10 cellular contexts compared by ENCODE assay signal in genomic region chr2:1675633-1676032, GRCh38.
DNase-seq lines count a peak whose midpoint lies in the region; ATAC-seq and TF ChIP-seq lines count a peak whose summit lies in the region.
"Had no signal": no experiment of that assay in that cellular context is flagged by ENCODE, and none has a peak within 500 bp of the region (broad histone marks: within the 10 kb centered on the region; RNA-seq: fewer than 3 reads in every experiment).

No MANE protein-coding gene starts in this region.

- ATAC-seq in natural killer cell treated with Interleukin-12 subunit alpha and Interleukin-12 subunit beta and Interleukin-15 and Interleukin-18, amount 100 ng/mL, for 72 hours = no peak
- ATAC-seq: activated CD4-positive, alpha-beta T cell treated with anti-CD3 and anti-CD28 coated beads for 36 hours had no signal

- H3K4me1 Mint-ChIP-seq in natural killer cell treated with Interleukin-12 subunit alpha and Interleukin-12 subunit beta and Interleukin-15 and Interleukin-18, amount 100 ng/mL, for 72 hours (ENCODE audit: low read depth in 2 of 2) = no peaks in the 10 kb centered on the region
- H3K4me1 Mint-ChIP-seq: activated CD4-positive, alpha-beta T cell treated with anti-CD3 and anti-CD28 coated beads for 36 hours had no signal

- H3K27ac Mint-ChIP-seq in natural killer cell treated with Interleukin-12 subunit alpha and Interleukin-12 subunit beta and Interleukin-15 and Interleukin-18, amount 100 ng/mL, for 72 hours = no peak overlapping the region
- H3K27ac Mint-ChIP-seq: activated CD4-positive, alpha-beta T cell treated with anti-CD3 and anti-CD28 coated beads for 36 hours had no signal

- H3K4me3 ChIP-seq in OCI-LY7 (ENCODE audit: low read depth, low read length, poor library complexity, severe bottlenecking) = no peak overlapping the region
- H3K4me3 ChIP-seq: BLaER1 had no signal

- no peak overlapping the region for H2AFZ ChIP-seq in OCI-LY7 (ENCODE audit: low read length)

- CTCF ChIA-PET in OCI-LY7 (lab: Charles Lee; ENCODE audit: unreplicated experiment) = no interaction called here

- no peaks in the 10 kb centered on the region for H3K79me2 ChIP-seq in OCI-LY7 (ENCODE audit: insufficient read depth, low read depth, low read length)

- DNase-seq in 8988T (peak; percentile 55), LHCN-M2 (ENCODE audit: low read depth) (peak; percentile 98), dermis blood vessel endothelial cell (peak; percentile 74), mesenteric fat pad (ENCODE audit: low spot score) (peak; percentile 49), COR-L47 (lab: John Stamatoyannopoulos, UW) (no peak), NCI-H2081 treated with DMSO at 0.1 percent for 48 hours (lab: John Stamatoyannopoulos, UW) (no peak), OCI-LY7 (ENCODE audit: low spot score) (no peak)
- DNase-seq in natural killer cell treated with Interleukin-12 subunit alpha and Interleukin-12 subunit beta and Interleukin-15 and Interleukin-18, amount 100 ng/mL, for 72 hours (ENCODE audit: low spot score) = no peak
- DNase-seq: activated CD4-positive, alpha-beta T cell treated with anti-CD3 and anti-CD28 coated beads for 36 hours had no signal

- no peak overlapping the region for H3K27ac ChIP-seq in OCI-LY7 (ENCODE audit: low read depth, low read length, poor library complexity, severe bottlenecking)
- H3K27ac ChIP-seq: BLaER1 had no signal

- no peak for TF ChIP-seq CTCF in OCI-LY7 (conservative IDR thresholded peaks at IDR 0.05; ENCODE audit: low read length)

- H3K36me3 Mint-ChIP-seq in natural killer cell treated with Interleukin-12 subunit alpha and Interleukin-12 subunit beta and Interleukin-15 and Interleukin-18, amount 100 ng/mL, for 72 hours = no peaks in the 10 kb centered on the region

- H4K20me1 ChIP-seq in OCI-LY7 (ENCODE audit: insufficient read depth, low read length) = no peaks in the 10 kb centered on the region

- no peaks in the 10 kb centered on the region for H3K9me3 ChIP-seq in OCI-LY7 (ENCODE audit: low read length)
- H3K9me3 ChIP-seq: BLaER1 had no signal

- H3K4me1 ChIP-seq in OCI-LY7 (ENCODE audit: insufficient read depth, low read length, poor library complexity, severe bottlenecking) = no peaks in the 10 kb centered on the region

- no peaks in the 10 kb centered on the region for H3K9me3 Mint-ChIP-seq in natural killer cell treated with Interleukin-12 subunit alpha and Interleukin-12 subunit beta and Interleukin-15 and Interleukin-18, amount 100 ng/mL, for 72 hours

- H3K4me3 Mint-ChIP-seq in natural killer cell treated with Interleukin-12 subunit alpha and Interleukin-12 subunit beta and Interleukin-15 and Interleukin-18, amount 100 ng/mL, for 72 hours = no peak overlapping the region
- H3K4me3 Mint-ChIP-seq: activated CD4-positive, alpha-beta T cell treated with anti-CD3 and anti-CD28 coated beads for 36 hours had no signal

- no peak overlapping the region for H3K4me2 ChIP-seq in OCI-LY7 (ENCODE audit: low read length)
- H3K4me2 ChIP-seq: BLaER1 had no signal

- no peaks in the 10 kb centered on the region for H3K27me3 Mint-ChIP-seq in natural killer cell treated with Interleukin-12 subunit alpha and Interleukin-12 subunit beta and Interleukin-15 and Interleukin-18, amount 100 ng/mL, for 72 hours

- no peaks in the 10 kb centered on the region for H3K36me3 ChIP-seq in OCI-LY7 (ENCODE audit: insufficient read depth, low read length)

- intact Hi-C loops in OCI-LY7 (cut with micrococcal nuclease; ENCODE audit: unreplicated experiment) = no loop called here

- POLR2A ChIA-PET in OCI-LY7 (lab: Charles Lee) = no interaction called here

- no TSS peak for BruUV-seq in OCI-LY7 (replicated peaks; lab: Mats Ljungman, UMichigan)

- H3K9me2 ChIP-seq in OCI-LY7 (ENCODE audit: insufficient read depth, low read length) = no peaks in the 10 kb centered on the region

Comparison
In these comparisons a context has a peak if more than half of its experiments do, and no peak if none do; other contexts are left out.
1. DNase-seq: peak in 8988T (single experiment), LHCN-M2 (single experiment), dermis blood vessel endothelial cell (single experiment) and mesenteric fat pad (single experiment); none in COR-L47 (single experiment), natural killer cell treated with Interleukin-12 subunit alpha and Interleukin-12 subunit beta and Interleukin-15 and Interleukin-18, amount 100 ng/mL, for 72 hours (single experiment), NCI-H2081 treated with DMSO at 0.1 percent for 48 hours (single experiment) and OCI-LY7 (single experiment).